ENCODE assay signal across 22 cellular contexts in the genomic region with DNA sequence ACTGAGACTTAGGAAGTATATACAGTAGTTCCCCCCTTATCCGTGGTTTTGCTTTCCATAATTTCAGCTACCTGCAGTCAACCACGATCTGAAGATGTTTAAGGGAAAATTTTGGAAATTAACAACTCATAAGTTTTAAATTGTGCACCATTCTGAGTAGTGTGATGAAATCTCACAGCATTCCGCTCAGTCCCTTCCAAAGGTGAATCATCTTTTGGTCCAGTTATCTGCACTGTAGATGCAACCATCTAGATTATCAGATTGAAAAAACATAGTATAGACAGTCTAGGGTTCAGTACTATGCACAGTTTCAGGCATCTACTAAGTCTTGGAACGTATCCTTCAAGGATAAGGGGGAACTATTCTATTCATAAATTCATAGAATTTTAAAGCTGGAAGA.
"Had no signal": no experiment of that assay in that cellular context is flagged by ENCODE, and none has a peak within 500 bp of the region (broad histone marks: within the 10 kb centered on the region; RNA-seq: fewer than 3 reads in every experiment).

No MANE protein-coding gene starts in this region.

- DNase-seq: activated CD4-positive, alpha-beta T cell treated with anti-CD3 and anti-CD28 coated beads for 4 hours; activated CD8-positive, alpha-beta memory T cell treated with anti-CD3 and anti-CD28 coated beads, Interleukin-2, amount 50 U/mL, for 4 hours; activated CD8-positive, alpha-beta T cell treated with anti-CD3 and anti-CD28 coated beads for 36 hours; activated gamma-delta T cell treated with Interleukin-2 at 50 U/mL for 16 hours; activated naive CD4-positive, alpha-beta T cell treated with anti-CD3 and anti-CD28 coated beads, Interleukin-2, amount 10 ng/mL, durations not matched to agents 7 days and 5 days; activated naive CD8-positive, alpha-beta T cell treated with anti-CD3 and anti-CD28 coated beads for 36 hours; activated T-cell treated with anti-CD3 and anti-CD28 coated beads, Interleukin-2, amount 50 U/mL, for 72 hours; anterior cingulate cortex; central memory CD4-positive, alpha-beta T cell; KG1; NCI-H1048; NCI-H1417; NCI-H1694; NCI-H2029; NCI-H2107; NCI-H510A treated with DMSO at 0.1 percent for 48 hours; NCI-H69; PC-9; SIG-M5; T-helper 1 cell had no signal

- FAIRE-seq: bronchial epithelial cell had no signal

- H3K4me3 ChIP-seq: PC-9 had no signal

- ATAC-seq: activated CD4-positive, CD25-positive, alpha-beta regulatory T cell treated with anti-CD3 and anti-CD28 coated beads, Interleukin-2, amount 50 U/mL, for 24 hours; activated CD8-positive, alpha-beta T cell treated with anti-CD3 and anti-CD28 coated beads for 36 hours; activated T-cell treated with anti-CD3 and anti-CD28 coated beads, Interleukin-2, amount 50 U/mL, for 72 hours had no signal
